ENCODE assay signal across 8 cellular contexts in the genomic region with DNA sequence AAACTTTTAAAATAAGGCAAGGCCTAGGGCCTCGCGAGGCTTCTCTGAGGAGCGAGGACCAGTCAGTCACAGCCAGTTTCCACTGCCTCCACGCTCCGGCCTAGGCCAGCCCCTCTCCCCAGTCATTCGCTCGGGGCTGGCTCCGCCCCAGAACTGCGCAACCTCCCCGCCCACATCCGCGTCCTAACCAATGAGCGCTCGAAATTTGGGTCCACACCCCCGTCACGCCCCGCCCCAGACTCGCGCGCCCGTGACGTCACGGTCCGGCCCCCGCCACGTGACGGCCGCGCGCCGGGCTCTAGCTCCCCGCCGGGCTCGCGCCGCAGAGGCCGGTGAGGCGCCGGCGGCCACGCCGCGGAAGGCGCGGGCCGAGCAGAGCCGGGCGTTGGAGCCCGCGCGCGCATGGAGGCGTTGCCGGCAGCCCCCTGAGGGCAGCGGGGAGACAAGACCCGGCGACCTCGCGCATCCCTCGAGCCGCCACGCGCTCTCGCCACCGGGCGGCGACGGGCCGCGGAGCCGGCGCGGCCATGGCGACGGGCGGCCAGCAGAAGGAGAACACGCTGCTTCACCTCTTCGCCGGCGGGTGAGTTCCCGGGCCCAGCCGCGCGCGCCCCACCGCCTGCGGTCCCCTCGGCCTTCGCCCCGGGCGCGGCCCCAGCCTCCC.
DNase-seq lines count a peak whose midpoint lies in the region; ATAC-seq and TF ChIP-seq lines count a peak whose summit lies in the region.

SLC25A33 (plus strand) TSS at position 301 of the 664 bp plus-strand sequence; CDS start at position 528, 227 bp downstream.

- H3K4me3 ChIP-seq in AG09309 (ENCODE audit: control insufficient read depth, low read depth, low read length) = peak within 1 kb of the TSS; percentile 69

- no peak for TF ChIP-seq CTCF in AG09309 (IDR thresholded peaks at IDR 0.05; ENCODE audit: control insufficient read depth, insufficient read depth, low read depth, low read length, missing control alignments)

- peak; percentile 96 for ATAC-seq in GM19023 (IDR thresholded peaks at IDR 0.05; ENCODE audit: unreplicated experiment)
- ATAC-seq in HG03196 (IDR thresholded peaks at IDR 0.05; ENCODE audit: unreplicated experiment) = peak; percentile 88

- DNase-seq in AG09309 (ENCODE audit: low read depth) = peak; percentile 79
- DNase-seq in NCI-H226 = peak; percentile 89
- peak; percentile 87 to 96 (median 92) for DNase-seq in activated CD4-positive, CD25-positive, alpha-beta regulatory T cell (lab: John Stamatoyannopoulos, UW)
- peak; percentile 93 for DNase-seq in central memory CD4-positive, alpha-beta T cell
- DNase-seq in iris pigment epithelial cell (ENCODE audit: low read depth) = peak; percentile 97
- DNase-seq in stimulated activated CD4-positive, alpha-beta T cell treated with anti-CD3 and anti-CD28 coated beads, Interleukin-12 subunit alpha, Interleukin-12 subunit beta, amount 100 ng/mL, for 24 hours (ENCODE audit: low read depth in 2 of 2) = peak; percentile 96 to 98

Comparison
In these comparisons a context has a peak if more than half of its experiments do, and no peak if none do; other contexts are left out.
1. Peak in every context shown above with its lines: DNase-seq, ATAC-seq and H3K4me3 ChIP-seq.